Comparison of ENCODE assay signal across 2 cellular contexts in the genomic region with DNA sequence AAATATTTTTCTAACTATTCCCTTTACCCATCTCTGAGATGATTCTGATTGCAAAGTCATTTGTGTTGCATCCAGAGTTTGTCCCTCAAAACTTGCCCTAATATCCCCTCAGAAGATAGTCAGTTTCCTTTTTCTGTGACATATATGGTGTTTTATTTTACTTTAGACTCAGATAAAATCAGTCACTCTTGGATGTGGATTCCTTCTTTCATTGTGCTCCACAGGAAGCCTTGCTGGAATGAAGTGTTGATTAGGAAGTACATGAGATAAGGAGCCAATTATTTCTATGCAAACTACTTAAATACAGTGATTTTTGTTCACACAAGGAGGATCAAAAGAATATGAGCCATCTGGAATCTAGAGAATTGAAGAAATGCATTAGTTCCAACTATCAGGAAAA.
TF ChIP-seq lines count a peak whose summit lies in the region.

No MANE protein-coding gene starts in this region.

TF ChIP-seq in GM23338, 12 proteins besides CTCF, POLR2A, EP300 and RAD21:
- TF ChIP-seq EZH2phosphoT487 (IDR thresholded peaks at IDR 0.05; ENCODE audit: unreplicated experiment) (no peak), JUNB (IDR thresholded peaks at IDR 0.05; ENCODE audit: unreplicated experiment) (no peak), NANOG (IDR thresholded peaks at IDR 0.05; ENCODE audit: borderline replicate concordance) (peak; percentile 16; the same call in 1 of the 2 replicates), STAT1 (IDR thresholded peaks at IDR 0.05; ENCODE audit: unreplicated experiment) (no peak), ZNF331 (CRISPR knock-in tag; IDR thresholded peaks at IDR 0.05; ENCODE audit: low read depth) (no peak), POLR2AphosphoS5 (IDR thresholded peaks at IDR 0.05; ENCODE audit: low read depth) (no peak)
- TF ChIP-seq, protein P1, sequence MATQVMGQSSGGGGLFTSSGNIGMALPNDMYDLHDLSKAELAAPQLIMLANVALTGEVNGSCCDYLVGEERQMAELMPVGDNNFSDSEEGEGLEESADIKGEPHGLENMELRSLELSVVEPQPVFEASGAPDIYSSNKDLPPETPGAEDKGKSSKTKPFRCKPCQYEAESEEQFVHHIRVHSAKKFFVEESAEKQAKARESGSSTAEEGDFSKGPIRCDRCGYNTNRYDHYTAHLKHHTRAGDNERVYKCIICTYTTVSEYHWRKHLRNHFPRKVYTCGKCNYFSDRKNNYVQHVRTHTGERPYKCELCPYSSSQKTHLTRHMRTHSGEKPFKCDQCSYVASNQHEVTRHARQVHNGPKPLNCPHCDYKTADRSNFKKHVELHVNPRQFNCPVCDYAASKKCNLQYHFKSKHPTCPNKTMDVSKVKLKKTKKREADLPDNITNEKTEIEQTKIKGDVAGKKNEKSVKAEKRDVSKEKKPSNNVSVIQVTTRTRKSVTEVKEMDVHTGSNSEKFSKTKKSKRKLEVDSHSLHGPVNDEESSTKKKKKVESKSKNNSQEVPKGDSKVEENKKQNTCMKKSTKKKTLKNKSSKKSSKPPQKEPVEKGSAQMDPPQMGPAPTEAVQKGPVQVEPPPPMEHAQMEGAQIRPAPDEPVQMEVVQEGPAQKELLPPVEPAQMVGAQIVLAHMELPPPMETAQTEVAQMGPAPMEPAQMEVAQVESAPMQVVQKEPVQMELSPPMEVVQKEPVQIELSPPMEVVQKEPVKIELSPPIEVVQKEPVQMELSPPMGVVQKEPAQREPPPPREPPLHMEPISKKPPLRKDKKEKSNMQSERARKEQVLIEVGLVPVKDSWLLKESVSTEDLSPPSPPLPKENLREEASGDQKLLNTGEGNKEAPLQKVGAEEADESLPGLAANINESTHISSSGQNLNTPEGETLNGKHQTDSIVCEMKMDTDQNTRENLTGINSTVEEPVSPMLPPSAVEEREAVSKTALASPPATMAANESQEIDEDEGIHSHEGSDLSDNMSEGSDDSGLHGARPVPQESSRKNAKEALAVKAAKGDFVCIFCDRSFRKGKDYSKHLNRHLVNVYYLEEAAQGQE (IDR thresholded peaks at IDR 0.05; ENCODE audit: unreplicated experiment) = no peak
- TF ChIP-seq, protein P2, sequence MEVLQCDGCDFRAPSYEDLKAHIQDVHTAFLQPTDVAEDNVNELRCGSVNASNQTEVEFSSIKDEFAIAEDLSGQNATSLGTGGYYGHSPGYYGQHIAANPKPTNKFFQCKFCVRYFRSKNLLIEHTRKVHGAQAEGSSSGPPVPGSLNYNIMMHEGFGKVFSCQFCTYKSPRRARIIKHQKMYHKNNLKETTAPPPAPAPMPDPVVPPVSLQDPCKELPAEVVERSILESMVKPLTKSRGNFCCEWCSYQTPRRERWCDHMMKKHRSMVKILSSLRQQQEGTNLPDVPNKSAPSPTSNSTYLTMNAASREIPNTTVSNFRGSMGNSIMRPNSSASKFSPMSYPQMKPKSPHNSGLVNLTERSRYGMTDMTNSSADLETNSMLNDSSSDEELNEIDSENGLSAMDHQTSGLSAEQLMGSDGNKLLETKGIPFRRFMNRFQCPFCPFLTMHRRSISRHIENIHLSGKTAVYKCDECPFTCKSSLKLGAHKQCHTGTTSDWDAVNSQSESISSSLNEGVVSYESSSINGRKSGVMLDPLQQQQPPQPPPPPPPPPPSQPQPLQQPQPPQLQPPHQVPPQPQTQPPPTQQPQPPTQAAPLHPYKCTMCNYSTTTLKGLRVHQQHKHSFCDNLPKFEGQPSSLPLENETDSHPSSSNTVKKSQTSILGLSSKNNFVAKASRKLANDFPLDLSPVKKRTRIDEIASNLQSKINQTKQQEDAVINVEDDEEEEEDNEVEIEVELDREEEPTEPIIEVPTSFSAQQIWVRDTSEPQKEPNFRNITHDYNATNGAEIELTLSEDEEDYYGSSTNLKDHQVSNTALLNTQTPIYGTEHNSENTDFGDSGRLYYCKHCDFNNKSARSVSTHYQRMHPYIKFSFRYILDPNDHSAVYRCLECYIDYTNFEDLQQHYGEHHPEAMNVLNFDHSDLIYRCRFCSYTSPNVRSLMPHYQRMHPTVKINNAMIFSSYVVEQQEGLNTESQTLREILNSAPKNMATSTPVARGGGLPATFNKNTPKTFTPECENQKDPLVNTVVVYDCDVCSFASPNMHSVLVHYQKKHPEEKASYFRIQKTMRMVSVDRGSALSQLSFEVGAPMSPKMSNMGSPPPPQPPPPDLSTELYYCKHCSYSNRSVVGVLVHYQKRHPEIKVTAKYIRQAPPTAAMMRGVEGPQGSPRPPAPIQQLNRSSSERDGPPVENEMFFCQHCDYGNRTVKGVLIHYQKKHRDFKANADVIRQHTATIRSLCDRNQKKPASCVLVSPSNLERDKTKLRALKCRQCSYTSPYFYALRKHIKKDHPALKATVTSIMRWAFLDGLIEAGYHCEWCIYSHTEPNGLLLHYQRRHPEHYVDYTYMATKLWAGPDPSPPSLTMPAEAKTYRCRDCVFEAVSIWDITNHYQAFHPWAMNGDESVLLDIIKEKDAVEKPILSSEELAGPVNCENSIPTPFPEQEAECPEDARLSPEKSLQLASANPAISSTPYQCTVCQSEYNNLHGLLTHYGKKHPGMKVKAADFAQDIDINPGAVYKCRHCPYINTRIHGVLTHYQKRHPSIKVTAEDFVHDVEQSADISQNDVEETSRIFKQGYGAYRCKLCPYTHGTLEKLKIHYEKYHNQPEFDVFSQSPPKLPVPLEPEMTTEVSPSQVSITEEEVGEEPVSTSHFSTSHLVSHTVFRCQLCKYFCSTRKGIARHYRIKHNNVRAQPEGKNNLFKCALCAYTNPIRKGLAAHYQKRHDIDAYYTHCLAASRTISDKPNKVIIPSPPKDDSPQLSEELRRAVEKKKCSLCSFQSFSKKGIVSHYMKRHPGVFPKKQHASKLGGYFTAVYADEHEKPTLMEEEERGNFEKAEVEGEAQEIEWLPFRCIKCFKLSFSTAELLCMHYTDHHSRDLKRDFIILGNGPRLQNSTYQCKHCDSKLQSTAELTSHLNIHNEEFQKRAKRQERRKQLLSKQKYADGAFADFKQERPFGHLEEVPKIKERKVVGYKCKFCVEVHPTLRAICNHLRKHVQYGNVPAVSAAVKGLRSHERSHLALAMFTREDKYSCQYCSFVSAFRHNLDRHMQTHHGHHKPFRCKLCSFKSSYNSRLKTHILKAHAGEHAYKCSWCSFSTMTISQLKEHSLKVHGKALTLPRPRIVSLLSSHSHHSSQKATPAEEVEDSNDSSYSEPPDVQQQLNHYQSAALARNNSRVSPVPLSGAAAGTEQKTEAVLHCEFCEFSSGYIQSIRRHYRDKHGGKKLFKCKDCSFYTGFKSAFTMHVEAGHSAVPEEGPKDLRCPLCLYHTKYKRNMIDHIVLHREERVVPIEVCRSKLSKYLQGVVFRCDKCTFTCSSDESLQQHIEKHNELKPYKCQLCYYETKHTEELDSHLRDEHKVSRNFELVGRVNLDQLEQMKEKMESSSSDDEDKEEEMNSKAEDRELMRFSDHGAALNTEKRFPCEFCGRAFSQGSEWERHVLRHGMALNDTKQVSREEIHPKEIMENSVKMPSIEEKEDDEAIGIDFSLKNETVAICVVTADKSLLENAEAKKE (CRISPR knock-in tag; IDR thresholded peaks at IDR 0.05) = no peak
TF ChIP-seq in GM23338: peak in this region for 1.

TF ChIP-seq in H1, 55 proteins besides CTCF, POLR2A, EP300 and RAD21:
- TF ChIP-seq SIX5 (IDR thresholded peaks at IDR 0.05; ENCODE audit: low read depth, low read length) = no peak
